Comparison of ENCODE assay signal across 8 cellular contexts in genomic region chr15:34549381-34549809, GRCh38. TPM values are rescaled to one million over a fixed set of nuclear protein-coding genes. Genes with fewer than 3 reads are reported as not detected.
DNase-seq lines count a peak whose midpoint lies in the region; ATAC-seq and TF ChIP-seq lines count a peak whose summit lies in the region.
"Not testable (repeated sequence)": the region's sequence is repeated elsewhere in the genome, so short reads cannot be mapped to it uniquely, and the experiment has no call there.

No MANE protein-coding gene starts in this region.

- H3K4me1 Mint-ChIP-seq in activated CD8-positive, alpha-beta memory T cell treated with anti-CD3 and anti-CD28 coated beads, Interleukin-2, amount 10 ng/mL, durations not matched to agents 7 days and 5 days; natural killer cell: not testable (repeated sequence)

- CTCF ChIA-PET in activated CD8-positive, alpha-beta memory T cell treated with anti-CD3 and anti-CD28 coated beads, Interleukin-2, amount 10 ng/mL, durations not matched to agents 7 days and 5 days (lab: Charles Lee): not testable (repeated sequence)

- not testable (repeated sequence) for H3K36me3 Mint-ChIP-seq in activated CD8-positive, alpha-beta memory T cell treated with anti-CD3 and anti-CD28 coated beads, Interleukin-2, amount 10 ng/mL, durations not matched to agents 7 days and 5 days; natural killer cell

- TF ChIP-seq CTCF in natural killer cell (IDR thresholded peaks at IDR 0.05): not testable (repeated sequence)

- peak; percentile 69 for ATAC-seq in GM18498 (IDR thresholded peaks at IDR 0.05; ENCODE audit: unreplicated experiment)
- peak; percentile 56 for ATAC-seq in GM18909 (IDR thresholded peaks at IDR 0.05; ENCODE audit: poor library complexity, unreplicated experiment)
- peak; percentile 49 for ATAC-seq in GM21360 (IDR thresholded peaks at IDR 0.05; ENCODE audit: unreplicated experiment)
- ATAC-seq in HG02610 (IDR thresholded peaks at IDR 0.05; ENCODE audit: unreplicated experiment): peak; percentile 67
- ATAC-seq in HG03060 (IDR thresholded peaks at IDR 0.05; ENCODE audit: low read depth, unreplicated experiment): peak; percentile 64
- ATAC-seq in HG03439 (IDR thresholded peaks at IDR 0.05; ENCODE audit: unreplicated experiment): peak; percentile 56
- peak; percentile 50 for ATAC-seq in activated CD8-positive, alpha-beta memory T cell treated with anti-CD3 and anti-CD28 coated beads, Interleukin-2, amount 10 ng/mL, durations not matched to agents 7 days and 5 days
- ATAC-seq in natural killer cell: peak; percentile 19 to 52 (median 42)

- not testable (repeated sequence) for DNase-seq in activated CD8-positive, alpha-beta memory T cell treated with anti-CD3 and anti-CD28 coated beads, Interleukin-2, amount 10 ng/mL, durations not matched to agents 7 days and 5 days; natural killer cell

- H3K4me3 Mint-ChIP-seq in activated CD8-positive, alpha-beta memory T cell treated with anti-CD3 and anti-CD28 coated beads, Interleukin-2, amount 10 ng/mL, durations not matched to agents 7 days and 5 days; natural killer cell: not testable (repeated sequence)

- not testable (repeated sequence) for H3K27me3 Mint-ChIP-seq in activated CD8-positive, alpha-beta memory T cell treated with anti-CD3 and anti-CD28 coated beads, Interleukin-2, amount 10 ng/mL, durations not matched to agents 7 days and 5 days; natural killer cell (ENCODE audit: low read depth in 2 of 2)

- not testable (repeated sequence) for H3K27ac Mint-ChIP-seq in activated CD8-positive, alpha-beta memory T cell treated with anti-CD3 and anti-CD28 coated beads, Interleukin-2, amount 10 ng/mL, durations not matched to agents 7 days and 5 days; natural killer cell

- intact Hi-C loops in natural killer cell (cut with micrococcal nuclease): not testable (repeated sequence)

- not testable (repeated sequence) for H3K9me3 Mint-ChIP-seq in activated CD8-positive, alpha-beta memory T cell treated with anti-CD3 and anti-CD28 coated beads, Interleukin-2, amount 10 ng/mL, durations not matched to agents 7 days and 5 days (ENCODE audit: low read depth); natural killer cell

RNA-seq across cellular contexts. Expression of gene GOLGA8B, which starts 34.1 kb away (rescaled TPM):
- total RNA-seq in activated CD8-positive, alpha-beta memory T cell treated with anti-CD3 and anti-CD28 coated beads, Interleukin-2, amount 10 ng/mL, durations not matched to agents 7 days and 5 days: 100 to 1,000 TPM; 278 to 372 TPM
- 100 to 1,000 TPM; 156 to 239 (median 183) TPM for total RNA-seq in natural killer cell
